In genomic region chr6:131084982-131085381, GRCh38 we compare ENCODE assay signal across 27 cellular contexts. TPM values are rescaled to one million over a fixed set of nuclear protein-coding genes. Genes with fewer than 3 reads are reported as not detected.
DNase-seq lines count a peak whose midpoint lies in the region; ATAC-seq, FAIRE-seq and TF ChIP-seq lines count a peak whose summit lies in the region.
"Had no signal": no experiment of that assay in that cellular context is flagged by ENCODE, and none has a peak within 500 bp of the region (broad histone marks: within the 10 kb centered on the region; RNA-seq: fewer than 3 reads in every experiment).

No MANE protein-coding gene starts in this region.

- in situ Hi-C loops in KBM-7 (cut with MboI; ENCODE audit: low pct_unique_long_range_greater_than_20kb, low sequenced_read_pairs), result no loop called here

- H3K27ac ChIP-seq in OCI-LY7 (ENCODE audit: low read depth, low read length, poor library complexity, severe bottlenecking) (no peak overlapping the region), H1 (ENCODE audit: low read depth, low read length) (no peak overlapping the region)
- H3K27ac ChIP-seq: esophagus muscularis mucosa, parathyroid adenoma, tibial artery had no signal

- no peaks in the 10 kb centered on the region for H3K27me3 ChIP-seq in H1 (replicated peaks in 1 of 4; ENCODE audit: control insufficient read depth in 3 of 4, extremely low read depth in 1 of 4, insufficient read depth in 3 of 4, low read length in 3 of 4)
- H3K27me3 ChIP-seq: esophagus muscularis mucosa, tibial artery had no signal

- no peak overlapping the region for H3K27ac Mint-ChIP-seq in type B pancreatic cell
- H3K27ac Mint-ChIP-seq: activated CD4-positive, alpha-beta T cell treated with anti-CD3 and anti-CD28 coated beads for 36 hours; activated T-cell treated with anti-CD3 and anti-CD28 coated beads, Interleukin-2, amount 50 U/mL, for 72 hours; natural killer cell treated with Interleukin-12 subunit alpha and Interleukin-12 subunit beta and Interleukin-15 and Interleukin-18, amount 100 ng/mL, for 72 hours had no signal

- H3K9me2 ChIP-seq in OCI-LY7 (ENCODE audit: insufficient read depth, low read length), result no peaks in the 10 kb centered on the region

- POLR2A ChIA-PET in OCI-LY7 (lab: Charles Lee), result interaction anchor here (1.1 to 2.4 kb wide), 3 partner anchors 13 to 90 kb away, joined by 3 to 6 read pairs (median 4); no protein-coding TSS in a partner anchor
- POLR2A ChIA-PET in H1 (lab: Charles Lee; ENCODE audit: partially characterized antibody), result no interaction called here

- intact Hi-C loops in OCI-LY7 (cut with micrococcal nuclease; ENCODE audit: unreplicated experiment), result no loop called here
- intact Hi-C loops in Right ventricle myocardium inferior (cut with DNase I), result no loop called here

- H4K5ac ChIP-seq in H1 (ENCODE audit: insufficient read length, low read depth, low read length), result no peak overlapping the region

- H3K23me2 ChIP-seq in H1 (ENCODE audit: low read depth, low read length), result no peaks in the 10 kb centered on the region

- H3K9me3 ChIP-seq in OCI-LY7 (ENCODE audit: low read length), result no peaks in the 10 kb centered on the region
- H3K9me3 ChIP-seq in H1 (ENCODE audit: insufficient read depth in 2 of 2, low read depth in 1 of 2, low read length in 1 of 2), result peaks cover 10 to 16% of the 10 kb centered on the region in 2 experiments

- peak; percentile 22 for TF ChIP-seq CTCF in GM12873 (IDR thresholded peaks at IDR 0.05; ENCODE audit: insufficient read depth, low read depth, low read length, missing control alignments)
- TF ChIP-seq CTCF in OCI-LY7 (conservative IDR thresholded peaks at IDR 0.05; ENCODE audit: low read length), result peak; percentile 54; the same call in 1 of the 2 replicates
- peak; percentile 33 to 39 (median 39); a peak in 3 of 4 replicates for TF ChIP-seq CTCF in H1 (IDR thresholded peaks at IDR 0.05; ENCODE audit: control extremely low read depth in 1 of 3, insufficient read depth in 1 of 3, low read depth in 1 of 3, low read length in 3 of 3)
- peak; percentile 67 for TF ChIP-seq CTCF in type B pancreatic cell (conservative IDR thresholded peaks at IDR 0.05)

- ATAC-seq in Right ventricle myocardium inferior, result no peak
- ATAC-seq: activated CD4-positive, alpha-beta T cell treated with anti-CD3 and anti-CD28 coated beads for 36 hours; activated T-cell treated with anti-CD3 and anti-CD28 coated beads, Interleukin-2, amount 50 U/mL, for 72 hours; left lobe of liver; natural killer cell treated with Interleukin-12 subunit alpha and Interleukin-12 subunit beta and Interleukin-15 and Interleukin-18, amount 100 ng/mL, for 72 hours had no signal

- peak; percentile 11 for DNase-seq in OCI-LY7 (ENCODE audit: low spot score)
- no peak for DNase-seq in H1 (ENCODE audit: low read depth in 1 of 2, low spot score in 2 of 2)
- DNase-seq in type B pancreatic cell (ENCODE audit: extremely low spot score, unreplicated experiment), result no peak
- no peak for DNase-seq in KBM-7
- no peak for DNase-seq in NCI-H526 treated with DMSO at 0.1 percent for 48 hours (lab: John Stamatoyannopoulos, UW)
- no peak for DNase-seq in Right ventricle myocardium inferior (ENCODE audit: missing footprints)
- DNase-seq: activated CD4-positive, alpha-beta T cell treated with anti-CD3 and anti-CD28 coated beads for 36 hours; activated naive CD4-positive, alpha-beta T cell treated with anti-CD3 and anti-CD28 coated beads, Interleukin-2, amount 50 U/mL, for 16 hours; activated T-cell treated with anti-CD3 and anti-CD28 coated beads, Interleukin-2, amount 50 U/mL, for 72 hours; AML-193; anterior cingulate cortex; cerebellar nuclear complex; effector CD8-positive, alpha-beta T cell; Karpas-422; midbrain; NCI-H1092 treated with DMSO at 0.1 percent for 48 hours; NCI-H2107; NCI-H510A; stimulated activated CD4-positive, alpha-beta T cell treated with anti-CD3 and anti-CD28 coated beads, Interleukin-1b, Interleukin-23, amount 100 ng/mL, for 48 hours; stimulated activated naive CD4-positive, alpha-beta T cell; T1000; tibial artery had no signal

- H3K4me2 ChIP-seq in OCI-LY7 (ENCODE audit: low read length), result no peak overlapping the region
- H3K4me2 ChIP-seq in H1 (ENCODE audit: insufficient read depth in 1 of 2, low read depth in 2 of 2, low read length in 2 of 2), result no peak overlapping the region

- no peak overlapping the region for H2AK5ac ChIP-seq in H1 (ENCODE audit: low read depth, low read length)

- no peak overlapping the region for H2BK120ac ChIP-seq in H1 (replicated peaks; ENCODE audit: low read depth, low read length)

- no peak overlapping the region for H2AFZ ChIP-seq in OCI-LY7 (ENCODE audit: low read length)
- no peak overlapping the region for H2AFZ ChIP-seq in H1 (ENCODE audit: low read length)
- H2AFZ ChIP-seq: parathyroid adenoma had no signal

- no peaks in the 10 kb centered on the region for H4K20me1 ChIP-seq in OCI-LY7 (ENCODE audit: insufficient read depth, low read length)
- no peaks in the 10 kb centered on the region for H4K20me1 ChIP-seq in H1 (replicated peaks in 1 of 2; ENCODE audit: control insufficient read depth in 1 of 2, insufficient read depth in 2 of 2, low read length in 2 of 2)

- WGBS in H1 (ENCODE audit: extremely low coverage in 1 of 2, insufficient coverage in 1 of 2, insufficient read length in 1 of 2, insufficient replicate concordance in 2 of 2, low coverage in 1 of 2, low lambda C conversion rate in 2 of 2, missing lambda C conversion rate in 1 of 2), 2 experiments, result 78% methylated on average over 2 of the region's 2 CpGs; no CpG with 5 or more reads in 1 of the 2 experiments

- H3K56ac ChIP-seq in H1 (replicated peaks; ENCODE audit: insufficient read length, low read depth, low read length), result no peak overlapping the region

- H3K79me1 ChIP-seq in H1 (ENCODE audit: low read depth, low read length), result no peaks in the 10 kb centered on the region

- H3K4me1 Mint-ChIP-seq in type B pancreatic cell (ENCODE audit: unreplicated experiment), result peaks cover 5% of the 10 kb centered on the region
- H3K4me1 Mint-ChIP-seq: activated CD4-positive, alpha-beta T cell treated with anti-CD3 and anti-CD28 coated beads for 36 hours had no signal

- H3K36me3 ChIP-seq in OCI-LY7 (ENCODE audit: insufficient read depth, low read length) (no peaks in the 10 kb centered on the region), H1 (ENCODE audit: control insufficient read depth in 2 of 4, insufficient read depth in 4 of 4, low read length in 3 of 4) (no peaks in the 10 kb centered on the region)
- H3K36me3 ChIP-seq: esophagus muscularis mucosa, tibial artery had no signal

- H2BK12ac ChIP-seq in H1 (ENCODE audit: low read depth, low read length), result no peak overlapping the region

- TF ChIP-seq RAD21 in H1 (IDR thresholded peaks at IDR 0.05 in 1 of 2, conservative IDR thresholded peaks at IDR 0.05 in 1 of 2; ENCODE audit: low read depth in 2 of 2, low read length in 2 of 2), result peak in 1 of 2 experiments; percentile 34; a peak in 1 of 4 replicates

- no peaks in the 10 kb centered on the region for H3K79me2 ChIP-seq in OCI-LY7 (ENCODE audit: insufficient read depth, low read depth, low read length)
- no peaks in the 10 kb centered on the region for H3K79me2 ChIP-seq in H1 (ENCODE audit: control insufficient read depth in 1 of 2, insufficient read depth in 2 of 2, low read length in 2 of 2)
- H3K79me2 ChIP-seq: parathyroid adenoma had no signal

- no peak overlapping the region for H3K9ac ChIP-seq in H1 (replicated peaks in 1 of 4; ENCODE audit: extremely low read depth in 1 of 4, low read depth in 3 of 4, low read length in 3 of 4)
- H3K9ac ChIP-seq: parathyroid adenoma had no signal

- peaks cover 7% of the 10 kb centered on the region for H3K9me3 Mint-ChIP-seq in type B pancreatic cell

- H3K14ac ChIP-seq in H1 (ENCODE audit: insufficient read length), result no peak overlapping the region

- CTCF ChIA-PET in OCI-LY7 (lab: Charles Lee; ENCODE audit: unreplicated experiment), result interaction anchor here (0.5 kb wide), 1 partner anchor 19 kb away, joined by 3 read pairs; no protein-coding TSS in a partner anchor
- CTCF ChIA-PET in H1 (lab: Charles Lee; ENCODE audit: partially characterized antibody), result interaction anchor here (0.6 to 3.1 kb wide), 11 partner anchors 10 to 141 kb away, joined by 3 to 16 read pairs (median 3); no protein-coding TSS in a partner anchor

- H3K4me3 Mint-ChIP-seq in type B pancreatic cell, result no peak overlapping the region
- H3K4me3 Mint-ChIP-seq: activated CD4-positive, alpha-beta T cell treated with anti-CD3 and anti-CD28 coated beads for 36 hours; activated T-cell treated with anti-CD3 and anti-CD28 coated beads, Interleukin-2, amount 50 U/mL, for 72 hours; natural killer cell treated with Interleukin-12 subunit alpha and Interleukin-12 subunit beta and Interleukin-15 and Interleukin-18, amount 100 ng/mL, for 72 hours had no signal

- H3K4me3 ChIP-seq in OCI-LY7 (ENCODE audit: low read depth, low read length, poor library complexity, severe bottlenecking) (no peak overlapping the region), H1 (ENCODE audit: extremely low read depth in 1 of 4, insufficient read depth in 2 of 4, low read depth in 3 of 4, low read length in 4 of 4) (no peak overlapping the region)
- H3K4me3 ChIP-seq: esophagus muscularis mucosa, tibial artery had no signal

- FAIRE-seq in H1 (lab: Jason Lieb, UNC), result no peak

- TF ChIP-seq EP300 in H1 (IDR thresholded peaks at IDR 0.05; ENCODE audit: borderline replicate concordance in 1 of 2, low read depth in 2 of 2, low read length in 2 of 2), result no peak

- peaks cover 3% of the 10 kb centered on the region for H3K27me3 Mint-ChIP-seq in type B pancreatic cell

- no peaks in the 10 kb centered on the region for H3K36me3 Mint-ChIP-seq in type B pancreatic cell

- no peak for TF ChIP-seq POLR2A in H1 (IDR thresholded peaks at IDR 0.05; ENCODE audit: control extremely low read depth in 1 of 2, low read depth in 2 of 2, low read length in 2 of 2)

- H3K4ac ChIP-seq in H1 (replicated peaks; ENCODE audit: insufficient read length, low read depth, low read length), result peak overlapping the region; percentile 78

- no peak overlapping the region for H2BK15ac ChIP-seq in H1 (ENCODE audit: low read length)

- H4K8ac ChIP-seq in H1 (ENCODE audit: extremely low read depth, insufficient read depth, low read length), result no peak overlapping the region

- no peak overlapping the region for H2BK5ac ChIP-seq in H1 (ENCODE audit: low read depth, low read length)

- no peaks in the 10 kb centered on the region for H3K4me1 ChIP-seq in OCI-LY7 (ENCODE audit: insufficient read depth, low read length, poor library complexity, severe bottlenecking)
- no peaks in the 10 kb centered on the region; a peak in 1 of 7 replicates for H3K4me1 ChIP-seq in H1 (replicated peaks in 1 of 4; ENCODE audit: control insufficient read depth in 3 of 4, insufficient read depth in 4 of 4, low read length in 3 of 4)
- H3K4me1 ChIP-seq: esophagus muscularis mucosa, parathyroid adenoma, tibial artery had no signal

- no peak overlapping the region for H3K23ac ChIP-seq in H1 (ENCODE audit: insufficient read length)

- H3K18ac ChIP-seq in H1 (ENCODE audit: extremely low read depth, low read length), result no peak overlapping the region

- H2BK20ac ChIP-seq in H1 (ENCODE audit: low read length), result no peak overlapping the region

- H4K91ac ChIP-seq in H1 (replicated peaks; ENCODE audit: insufficient read length, low read length), result no peak overlapping the region

- BruUV-seq in OCI-LY7 (replicated peaks; lab: Mats Ljungman, UMichigan), result no TSS peak

RNA-seq across cellular contexts. Expression of gene EPB41L2, which starts 21.9 kb away (rescaled TPM):
- total RNA-seq in OCI-LY7 (2014; rRNA removed; shearing (Covaris generic)), result 36.7 and 37.2 TPM in 2 replicates
- total RNA-seq in OCI-LY7 (2022), result 132 and 138 TPM in 2 replicates
- 123 and 125 TPM in 2 replicates for total RNA-seq in H1 (2021; fragmentation: NEBNext Ultra II Directional; extraction: Animal tissue kit (Norgen Biotek cat#: 25700))
- 22.5 and 31.8 TPM in 2 replicates for polyA plus RNA-seq in H1 (2011; rRNA removed)
- polyA plus RNA-seq in H1 (2011; cell fraction: cytosol; rRNA removed), result 34.2 TPM
- polyA plus RNA-seq in H1 (2011; cell fraction: nucleus; rRNA removed), result 55.8 TPM
- polyA plus RNA-seq in H1 (2012, experiment 1 of 2), result 53.6 to 96.1 TPM (median 59.3 TPM) in 4 replicates
- 5.2 TPM for polyA plus RNA-seq in H1 (2012, experiment 2 of 2)
- polyA plus RNA-seq in H1 (2013, experiment 1 of 2), result 93.0 TPM
- polyA plus RNA-seq in H1 (2013, experiment 2 of 2), result 89.6 TPM
- 80.6 and 109 TPM in 2 replicates for polyA minus RNA-seq in H1 (2011; rRNA and poly(A)+ RNA removed)
- polyA minus RNA-seq in H1 (2011; cell fraction: cytosol; rRNA and poly(A)+ RNA removed), result 30.3 TPM
- polyA minus RNA-seq in H1 (2011; cell fraction: nucleus; rRNA and poly(A)+ RNA removed), result 86.1 TPM
- total RNA-seq in type B pancreatic cell (ENCODE audit: low replicate concordance), result 20.5 and 74.8 TPM in 2 replicates
- total RNA-seq in Right ventricle myocardium inferior, result 97.2 TPM

RNA-seq across cellular contexts. Expression of gene AKAP7, which starts 50.3 kb away (rescaled TPM):
- 3.8 and 5.6 TPM in 2 replicates for total RNA-seq in OCI-LY7 (2014; rRNA removed; shearing (Covaris generic))
- total RNA-seq in OCI-LY7 (2022) (6.9 and 11.0 TPM in 2 replicates), type B pancreatic cell (ENCODE audit: low replicate concordance) (5.3 and 7.2 TPM in 2 replicates), Right ventricle myocardium inferior (11.1 TPM)
- total RNA-seq in H1 (2021; fragmentation: NEBNext Ultra II Directional; extraction: Animal tissue kit (Norgen Biotek cat#: 25700)), result 15.2 and 16.9 TPM in 2 replicates
- polyA plus RNA-seq in H1 (2011; rRNA removed), result 1.8 and 4.7 TPM in 2 replicates
- 5.2 TPM for polyA plus RNA-seq in H1 (2011; cell fraction: cytosol; rRNA removed)
- 1.6 TPM for polyA plus RNA-seq in H1 (2011; cell fraction: nucleus; rRNA removed)
- 7.8 to 15.4 TPM (median 8.2 TPM) in 4 replicates for polyA plus RNA-seq in H1 (2012, experiment 1 of 2)
- 2.5 TPM for polyA plus RNA-seq in H1 (2012, experiment 2 of 2)
- 27.1 TPM for polyA plus RNA-seq in H1 (2013, experiment 1 of 2)
- 27.4 TPM for polyA plus RNA-seq in H1 (2013, experiment 2 of 2)
- polyA minus RNA-seq in H1 (2011; rRNA and poly(A)+ RNA removed), result 3.5 and 5.0 TPM in 2 replicates
- polyA minus RNA-seq in H1 (2011; cell fraction: cytosol; rRNA and poly(A)+ RNA removed), result 2.3 TPM
- 6.7 TPM for polyA minus RNA-seq in H1 (2011; cell fraction: nucleus; rRNA and poly(A)+ RNA removed)
